Comparison of ENCODE assay signal across 27 cellular contexts in genomic region chr6:152815230-152815922, GRCh38.
"Had no signal": no experiment of that assay in that cellular context is flagged by ENCODE, and none has a peak within 500 bp of the region (broad histone marks: within the 10 kb centered on the region; RNA-seq: fewer than 3 reads in every experiment).

No MANE protein-coding gene starts in this region.

- H3K4me3 ChIP-seq: PC-9 had no signal

- ATAC-seq: activated CD4-positive, CD25-positive, alpha-beta regulatory T cell treated with anti-CD3 and anti-CD28 coated beads, Interleukin-2, amount 50 U/mL, for 24 hours; activated naive CD8-positive, alpha-beta T cell treated with anti-CD3 and anti-CD28 coated beads, Interleukin-2, amount 50 U/mL, for 24 hours; activated T-cell treated with anti-CD3 and anti-CD28 coated beads, Interleukin-2, amount 50 U/mL, for 4 hours; Right ventricle myocardium inferior; WTC11 had no signal

- H3K27ac ChIP-seq: KMS-11, PC-9, RWPE1 had no signal

- H3K4me2 ChIP-seq: KMS-11, PC-9 had no signal

- H2AFZ ChIP-seq: PC-9 had no signal

- H3K9ac ChIP-seq: KMS-11 had no signal

- DNase-seq: activated CD4-positive, alpha-beta memory T cell treated with anti-CD3 and anti-CD28 coated beads for 36 hours; activated CD4-positive, alpha-beta T cell treated with anti-CD3 and anti-CD28 coated beads for 4 hours; activated CD4-positive, alpha-beta T cell treated with anti-CD3 and anti-CD28 coated beads, Interleukin-2, amount 50 U/mL, for 1 hour; activated CD8-positive, alpha-beta memory T cell treated with anti-CD3 and anti-CD28 coated beads, Interleukin-2, amount 50 U/mL, for 4 hours; activated effector memory CD4-positive, alpha-beta T cell treated with Interleukin-2 at 50 U/mL for 16 hours; activated naive CD4-positive, alpha-beta T cell treated with anti-CD3 and anti-CD28 coated beads, Interleukin-2, amount 10 ng/mL, durations not matched to agents 7 days and 5 days; activated naive CD8-positive, alpha-beta T cell treated with anti-CD3 and anti-CD28 coated beads, Interleukin-2, amount 50 U/mL, for 24 hours; activated T-cell treated with anti-CD3 and anti-CD28 coated beads for 4 hours; activated T-cell treated with anti-CD3 and anti-CD28 coated beads, Interleukin-2, amount 50 U/mL, for 4 hours; anterior cingulate cortex; MM.1S; MV-4-11; NCI-H1092; NCI-H1436 treated with DMSO at 0.1 percent for 48 hours; NCI-H1694 treated with DMSO at 0.1 percent for 48 hours; NCI-H2029; NCI-H510A; NCI-H526; NCI-H748 treated with DMSO at 0.1 percent for 48 hours; NK-92 treated with Interleukin-12 subunit alpha and Interleukin-12 subunit beta, amount 100 ng/mL, for 24 hours; PC-9; SIG-M5 had no signal
